ENCODE assay signal across 1 cellular context in the genomic region with DNA sequence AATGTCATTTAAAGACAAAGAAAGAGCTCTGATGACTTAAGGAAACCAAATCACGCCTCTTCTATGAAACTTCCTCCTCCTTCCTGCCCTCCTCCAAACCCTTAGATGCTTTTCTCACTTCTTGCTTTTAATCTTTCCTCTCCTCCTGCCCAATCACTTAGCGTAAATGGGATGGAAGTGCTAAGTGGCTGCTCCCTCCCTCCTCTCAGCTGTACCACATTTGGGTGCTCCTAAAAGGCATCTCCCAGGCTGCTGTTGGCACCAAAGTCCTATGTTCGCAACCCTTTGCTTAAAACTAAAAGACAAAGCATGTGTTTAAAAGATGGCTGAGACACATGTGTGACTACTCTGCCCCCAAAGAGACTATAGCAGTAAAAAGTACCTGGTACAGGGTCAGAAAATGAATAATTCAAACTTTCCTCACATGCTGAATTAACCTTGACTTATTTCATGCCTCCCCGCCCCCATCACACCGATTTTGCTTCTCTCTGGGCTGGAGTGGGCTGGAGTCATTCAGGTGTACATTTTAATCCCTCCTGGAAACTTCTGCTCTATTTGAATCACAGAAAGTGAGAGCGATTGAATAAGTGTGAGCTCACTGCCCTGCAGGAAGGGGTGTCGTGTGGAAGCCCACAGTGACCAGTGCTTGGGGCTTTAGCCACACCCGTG.
TF ChIP-seq lines count a peak whose summit lies in the region.

No MANE protein-coding gene starts in this region.

TF ChIP-seq in GM12878, 131 proteins besides CTCF, POLR2A, EP300 and RAD21:
- peak; percentile 29; the same call in 1 of the 2 replicates for TF ChIP-seq CREM (IDR thresholded peaks at IDR 0.05; ENCODE audit: low read depth)
- TF ChIP-seq POLR2AphosphoS2 (IDR thresholded peaks at IDR 0.05; ENCODE audit: low read depth, low read length), result no peak
- TF ChIP-seq CBX3 (IDR thresholded peaks at IDR 0.05; ENCODE audit: borderline replicate concordance, low read depth), result no peak
- TF ChIP-seq, protein P1, sequence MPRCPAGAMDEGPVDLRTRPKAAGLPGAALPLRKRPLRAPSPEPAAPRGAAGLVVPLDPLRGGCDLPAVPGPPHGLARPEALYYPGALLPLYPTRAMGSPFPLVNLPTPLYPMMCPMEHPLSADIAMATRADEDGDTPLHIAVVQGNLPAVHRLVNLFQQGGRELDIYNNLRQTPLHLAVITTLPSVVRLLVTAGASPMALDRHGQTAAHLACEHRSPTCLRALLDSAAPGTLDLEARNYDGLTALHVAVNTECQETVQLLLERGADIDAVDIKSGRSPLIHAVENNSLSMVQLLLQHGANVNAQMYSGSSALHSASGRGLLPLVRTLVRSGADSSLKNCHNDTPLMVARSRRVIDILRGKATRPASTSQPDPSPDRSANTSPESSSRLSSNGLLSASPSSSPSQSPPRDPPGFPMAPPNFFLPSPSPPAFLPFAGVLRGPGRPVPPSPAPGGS (IDR thresholded peaks at IDR 0.05; ENCODE audit: borderline replicate concordance, insufficient read depth, low read depth, low read length, poor library complexity, severe bottlenecking), result no peak
- no peak for TF ChIP-seq GATAD2B (conservative IDR thresholded peaks at IDR 0.05; ENCODE audit: low read depth)
- peak; percentile 56 for TF ChIP-seq JUNB (IDR thresholded peaks at IDR 0.05)
- TF ChIP-seq RCOR1 (conservative IDR thresholded peaks at IDR 0.05; ENCODE audit: low read depth, low read length), result no peak
- no peak for TF ChIP-seq WRNIP1 (IDR thresholded peaks at IDR 0.05; ENCODE audit: borderline replicate concordance, low read depth, low read length)
- TF ChIP-seq, protein P2, sequence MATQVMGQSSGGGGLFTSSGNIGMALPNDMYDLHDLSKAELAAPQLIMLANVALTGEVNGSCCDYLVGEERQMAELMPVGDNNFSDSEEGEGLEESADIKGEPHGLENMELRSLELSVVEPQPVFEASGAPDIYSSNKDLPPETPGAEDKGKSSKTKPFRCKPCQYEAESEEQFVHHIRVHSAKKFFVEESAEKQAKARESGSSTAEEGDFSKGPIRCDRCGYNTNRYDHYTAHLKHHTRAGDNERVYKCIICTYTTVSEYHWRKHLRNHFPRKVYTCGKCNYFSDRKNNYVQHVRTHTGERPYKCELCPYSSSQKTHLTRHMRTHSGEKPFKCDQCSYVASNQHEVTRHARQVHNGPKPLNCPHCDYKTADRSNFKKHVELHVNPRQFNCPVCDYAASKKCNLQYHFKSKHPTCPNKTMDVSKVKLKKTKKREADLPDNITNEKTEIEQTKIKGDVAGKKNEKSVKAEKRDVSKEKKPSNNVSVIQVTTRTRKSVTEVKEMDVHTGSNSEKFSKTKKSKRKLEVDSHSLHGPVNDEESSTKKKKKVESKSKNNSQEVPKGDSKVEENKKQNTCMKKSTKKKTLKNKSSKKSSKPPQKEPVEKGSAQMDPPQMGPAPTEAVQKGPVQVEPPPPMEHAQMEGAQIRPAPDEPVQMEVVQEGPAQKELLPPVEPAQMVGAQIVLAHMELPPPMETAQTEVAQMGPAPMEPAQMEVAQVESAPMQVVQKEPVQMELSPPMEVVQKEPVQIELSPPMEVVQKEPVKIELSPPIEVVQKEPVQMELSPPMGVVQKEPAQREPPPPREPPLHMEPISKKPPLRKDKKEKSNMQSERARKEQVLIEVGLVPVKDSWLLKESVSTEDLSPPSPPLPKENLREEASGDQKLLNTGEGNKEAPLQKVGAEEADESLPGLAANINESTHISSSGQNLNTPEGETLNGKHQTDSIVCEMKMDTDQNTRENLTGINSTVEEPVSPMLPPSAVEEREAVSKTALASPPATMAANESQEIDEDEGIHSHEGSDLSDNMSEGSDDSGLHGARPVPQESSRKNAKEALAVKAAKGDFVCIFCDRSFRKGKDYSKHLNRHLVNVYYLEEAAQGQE (IDR thresholded peaks at IDR 0.05; ENCODE audit: low read depth, low read length), result no peak
- TF ChIP-seq SMAD5 (IDR thresholded peaks at IDR 0.05; ENCODE audit: low read depth), result no peak
- no peak for TF ChIP-seq BHLHE40 (IDR thresholded peaks at IDR 0.05; ENCODE audit: borderline replicate concordance in 1 of 2, low read depth in 2 of 2, low read length in 1 of 2)
- peak; percentile 55; the same call in 1 of the 2 replicates for TF ChIP-seq MEF2A (IDR thresholded peaks at IDR 0.05; ENCODE audit: insufficient read depth, low read depth, low read length)
- TF ChIP-seq, protein P3, sequence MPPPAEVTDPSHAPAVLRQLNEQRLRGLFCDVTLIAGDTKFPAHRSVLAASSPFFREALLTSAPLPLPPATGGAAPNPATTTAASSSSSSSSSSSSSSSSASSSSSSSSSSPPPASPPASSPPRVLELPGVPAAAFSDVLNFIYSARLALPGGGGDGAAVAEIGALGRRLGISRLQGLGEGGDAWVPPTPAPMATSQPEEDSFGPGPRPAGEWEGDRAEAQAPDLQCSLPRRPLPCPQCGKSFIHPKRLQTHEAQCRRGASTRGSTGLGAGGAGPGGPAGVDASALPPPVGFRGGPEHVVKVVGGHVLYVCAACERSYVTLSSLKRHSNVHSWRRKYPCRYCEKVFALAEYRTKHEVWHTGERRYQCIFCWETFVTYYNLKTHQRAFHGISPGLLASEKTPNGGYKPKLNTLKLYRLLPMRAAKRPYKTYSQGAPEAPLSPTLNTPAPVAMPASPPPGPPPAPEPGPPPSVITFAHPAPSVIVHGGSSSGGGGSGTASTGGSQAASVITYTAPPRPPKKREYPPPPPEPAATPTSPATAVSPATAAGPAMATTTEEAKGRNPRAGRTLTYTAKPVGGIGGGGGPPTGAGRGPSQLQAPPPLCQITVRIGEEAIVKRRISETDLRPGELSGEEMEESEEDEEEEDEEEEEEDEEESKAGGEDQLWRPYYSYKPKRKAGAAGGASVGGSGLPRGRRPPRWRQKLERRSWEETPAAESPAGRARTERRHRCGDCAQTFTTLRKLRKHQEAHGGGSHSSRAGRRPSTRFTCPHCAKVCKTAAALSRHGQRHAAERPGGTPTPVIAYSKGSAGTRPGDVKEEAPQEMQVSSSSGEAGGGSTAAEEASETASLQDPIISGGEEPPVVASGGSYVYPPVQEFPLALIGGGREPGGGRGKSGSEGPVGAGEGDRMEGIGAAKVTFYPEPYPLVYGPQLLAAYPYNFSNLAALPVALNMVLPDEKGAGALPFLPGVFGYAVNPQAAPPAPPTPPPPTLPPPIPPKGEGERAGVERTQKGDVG (CRISPR knock-in tag; IDR thresholded peaks at IDR 0.05), result no peak
- peak in 1 of 2 experiments; percentile 17; a peak in 1 of 4 replicates for TF ChIP-seq ETV6 (conservative IDR thresholded peaks at IDR 0.05 in 1 of 2, IDR thresholded peaks at IDR 0.05 in 1 of 2; ENCODE audit: borderline replicate concordance in 1 of 2, low read depth in 1 of 2)
- peak; percentile 28; the same call in 1 of the 2 replicates for TF ChIP-seq RUNX3 (IDR thresholded peaks at IDR 0.05; ENCODE audit: low read length)
- peak; percentile 59; the same call in 1 of the 2 replicates for TF ChIP-seq FOXM1 (IDR thresholded peaks at IDR 0.05; ENCODE audit: low read depth, low read length)
- TF ChIP-seq, protein P4, sequence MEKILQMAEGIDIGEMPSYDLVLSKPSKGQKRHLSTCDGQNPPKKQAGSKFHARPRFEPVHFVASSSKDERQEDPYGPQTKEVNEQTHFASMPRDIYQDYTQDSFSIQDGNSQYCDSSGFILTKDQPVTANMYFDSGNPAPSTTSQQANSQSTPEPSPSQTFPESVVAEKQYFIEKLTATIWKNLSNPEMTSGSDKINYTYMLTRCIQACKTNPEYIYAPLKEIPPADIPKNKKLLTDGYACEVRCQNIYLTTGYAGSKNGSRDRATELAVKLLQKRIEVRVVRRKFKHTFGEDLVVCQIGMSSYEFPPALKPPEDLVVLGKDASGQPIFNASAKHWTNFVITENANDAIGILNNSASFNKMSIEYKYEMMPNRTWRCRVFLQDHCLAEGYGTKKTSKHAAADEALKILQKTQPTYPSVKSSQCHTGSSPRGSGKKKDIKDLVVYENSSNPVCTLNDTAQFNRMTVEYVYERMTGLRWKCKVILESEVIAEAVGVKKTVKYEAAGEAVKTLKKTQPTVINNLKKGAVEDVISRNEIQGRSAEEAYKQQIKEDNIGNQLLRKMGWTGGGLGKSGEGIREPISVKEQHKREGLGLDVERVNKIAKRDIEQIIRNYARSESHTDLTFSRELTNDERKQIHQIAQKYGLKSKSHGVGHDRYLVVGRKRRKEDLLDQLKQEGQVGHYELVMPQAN (conservative IDR thresholded peaks at IDR 0.05), result no peak
- TF ChIP-seq NFIC (IDR thresholded peaks at IDR 0.05; ENCODE audit: low read depth, low read length), result peak; percentile 70
- TF ChIP-seq HDAC2 (IDR thresholded peaks at IDR 0.05), result no peak
- TF ChIP-seq SUZ12 (IDR thresholded peaks at IDR 0.05; ENCODE audit: unreplicated experiment), result no peak
- TF ChIP-seq, protein P5, sequence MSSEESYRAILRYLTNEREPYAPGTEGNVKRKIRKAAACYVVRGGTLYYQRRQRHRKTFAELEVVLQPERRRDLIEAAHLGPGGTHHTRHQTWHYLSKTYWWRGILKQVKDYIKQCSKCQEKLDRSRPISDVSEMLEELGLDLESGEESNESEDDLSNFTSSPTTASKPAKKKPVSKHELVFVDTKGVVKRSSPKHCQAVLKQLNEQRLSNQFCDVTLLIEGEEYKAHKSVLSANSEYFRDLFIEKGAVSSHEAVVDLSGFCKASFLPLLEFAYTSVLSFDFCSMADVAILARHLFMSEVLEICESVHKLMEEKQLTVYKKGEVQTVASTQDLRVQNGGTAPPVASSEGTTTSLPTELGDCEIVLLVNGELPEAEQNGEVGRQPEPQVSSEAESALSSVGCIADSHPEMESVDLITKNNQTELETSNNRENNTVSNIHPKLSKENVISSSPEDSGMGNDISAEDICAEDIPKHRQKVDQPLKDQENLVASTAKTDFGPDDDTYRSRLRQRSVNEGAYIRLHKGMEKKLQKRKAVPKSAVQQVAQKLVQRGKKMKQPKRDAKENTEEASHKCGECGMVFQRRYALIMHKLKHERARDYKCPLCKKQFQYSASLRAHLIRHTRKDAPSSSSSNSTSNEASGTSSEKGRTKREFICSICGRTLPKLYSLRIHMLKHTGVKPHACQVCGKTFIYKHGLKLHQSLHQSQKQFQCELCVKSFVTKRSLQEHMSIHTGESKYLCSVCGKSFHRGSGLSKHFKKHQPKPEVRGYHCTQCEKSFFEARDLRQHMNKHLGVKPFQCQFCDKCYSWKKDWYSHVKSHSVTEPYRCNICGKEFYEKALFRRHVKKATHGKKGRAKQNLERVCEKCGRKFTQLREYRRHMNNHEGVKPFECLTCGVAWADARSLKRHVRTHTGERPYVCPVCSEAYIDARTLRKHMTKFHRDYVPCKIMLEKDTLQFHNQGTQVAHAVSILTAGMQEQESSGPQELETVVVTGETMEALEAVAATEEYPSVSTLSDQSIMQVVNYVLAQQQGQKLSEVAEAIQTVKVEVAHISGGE (CRISPR knock-in tag; IDR thresholded peaks at IDR 0.05), result no peak
- TF ChIP-seq, protein P6, sequence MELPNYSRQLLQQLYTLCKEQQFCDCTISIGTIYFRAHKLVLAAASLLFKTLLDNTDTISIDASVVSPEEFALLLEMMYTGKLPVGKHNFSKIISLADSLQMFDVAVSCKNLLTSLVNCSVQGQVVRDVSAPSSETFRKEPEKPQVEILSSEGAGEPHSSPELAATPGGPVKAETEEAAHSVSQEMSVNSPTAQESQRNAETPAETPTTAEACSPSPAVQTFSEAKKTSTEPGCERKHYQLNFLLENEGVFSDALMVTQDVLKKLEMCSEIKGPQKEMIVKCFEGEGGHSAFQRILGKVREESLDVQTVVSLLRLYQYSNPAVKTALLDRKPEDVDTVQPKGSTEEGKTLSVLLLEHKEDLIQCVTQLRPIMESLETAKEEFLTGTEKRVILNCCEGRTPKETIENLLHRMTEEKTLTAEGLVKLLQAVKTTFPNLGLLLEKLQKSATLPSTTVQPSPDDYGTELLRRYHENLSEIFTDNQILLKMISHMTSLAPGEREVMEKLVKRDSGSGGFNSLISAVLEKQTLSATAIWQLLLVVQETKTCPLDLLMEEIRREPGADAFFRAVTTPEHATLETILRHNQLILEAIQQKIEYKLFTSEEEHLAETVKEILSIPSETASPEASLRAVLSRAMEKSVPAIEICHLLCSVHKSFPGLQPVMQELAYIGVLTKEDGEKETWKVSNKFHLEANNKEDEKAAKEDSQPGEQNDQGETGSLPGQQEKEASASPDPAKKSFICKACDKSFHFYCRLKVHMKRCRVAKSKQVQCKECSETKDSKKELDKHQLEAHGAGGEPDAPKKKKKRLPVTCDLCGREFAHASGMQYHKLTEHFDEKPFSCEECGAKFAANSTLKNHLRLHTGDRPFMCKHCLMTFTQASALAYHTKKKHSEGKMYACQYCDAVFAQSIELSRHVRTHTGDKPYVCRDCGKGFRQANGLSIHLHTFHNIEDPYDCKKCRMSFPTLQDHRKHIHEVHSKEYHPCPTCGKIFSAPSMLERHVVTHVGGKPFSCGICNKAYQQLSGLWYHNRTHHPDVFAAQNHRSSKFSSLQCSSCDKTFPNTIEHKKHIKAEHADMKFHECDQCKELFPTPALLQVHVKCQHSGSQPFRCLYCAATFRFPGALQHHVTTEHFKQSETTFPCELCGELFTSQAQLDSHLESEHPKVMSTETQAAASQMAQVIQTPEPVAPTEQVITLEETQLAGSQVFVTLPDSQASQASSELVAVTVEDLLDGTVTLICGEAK (IDR thresholded peaks at IDR 0.05; ENCODE audit: borderline replicate concordance), result no peak
- no peak for TF ChIP-seq ZNF384 (IDR thresholded peaks at IDR 0.05; ENCODE audit: borderline replicate concordance, low read depth, low read length)
- TF ChIP-seq NRF1 (conservative IDR thresholded peaks at IDR 0.05; ENCODE audit: low read depth, low read length), result no peak
- no peak for TF ChIP-seq ESRRA (IDR thresholded peaks at IDR 0.05; ENCODE audit: low read length)
- peak; percentile 13 to 19; a peak in 2 of 4 replicates for TF ChIP-seq IKZF2 (IDR thresholded peaks at IDR 0.05)
- no peak for TF ChIP-seq EZH2 (IDR thresholded peaks at IDR 0.05; ENCODE audit: borderline replicate concordance, control insufficient read depth, low read depth, low read length)
- TF ChIP-seq BACH1 (IDR thresholded peaks at IDR 0.05; ENCODE audit: borderline replicate concordance), result no peak
- TF ChIP-seq IRF4 (IDR thresholded peaks at IDR 0.05; ENCODE audit: low read depth, low read length), result 0 out of 2 replicates have a peak, but pooled peaks have one; percentile 31
- TF ChIP-seq, protein P7, sequence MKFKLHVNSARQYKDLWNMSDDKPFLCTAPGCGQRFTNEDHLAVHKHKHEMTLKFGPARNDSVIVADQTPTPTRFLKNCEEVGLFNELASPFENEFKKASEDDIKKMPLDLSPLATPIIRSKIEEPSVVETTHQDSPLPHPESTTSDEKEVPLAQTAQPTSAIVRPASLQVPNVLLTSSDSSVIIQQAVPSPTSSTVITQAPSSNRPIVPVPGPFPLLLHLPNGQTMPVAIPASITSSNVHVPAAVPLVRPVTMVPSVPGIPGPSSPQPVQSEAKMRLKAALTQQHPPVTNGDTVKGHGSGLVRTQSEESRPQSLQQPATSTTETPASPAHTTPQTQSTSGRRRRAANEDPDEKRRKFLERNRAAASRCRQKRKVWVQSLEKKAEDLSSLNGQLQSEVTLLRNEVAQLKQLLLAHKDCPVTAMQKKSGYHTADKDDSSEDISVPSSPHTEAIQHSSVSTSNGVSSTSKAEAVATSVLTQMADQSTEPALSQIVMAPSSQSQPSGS (IDR thresholded peaks at IDR 0.05; ENCODE audit: low read length), result peak; percentile 56; the same call in 1 of the 2 replicates
- no peak for TF ChIP-seq SMC3 (IDR thresholded peaks at IDR 0.05; ENCODE audit: borderline replicate concordance, low read length)
- peak; percentile 65; the same call in 1 of the 2 replicates for TF ChIP-seq EED (IDR thresholded peaks at IDR 0.05; ENCODE audit: low read depth)
- no peak; the same call in 1 of the 2 replicates for TF ChIP-seq IKZF1 (conservative IDR thresholded peaks at IDR 0.05)
TF ChIP-seq in GM12878: peak in this region for 11.
